1 cellular context compared by ENCODE assay signal in genomic region chr5:68953885-68954617, GRCh38.
TF ChIP-seq lines count a peak whose summit lies in the region.

No MANE protein-coding gene starts in this region.

TF ChIP-seq in WTC11, 78 proteins besides CTCF, POLR2A, EP300 and RAD21 (continued from another document):
- TF ChIP-seq, protein P1, sequence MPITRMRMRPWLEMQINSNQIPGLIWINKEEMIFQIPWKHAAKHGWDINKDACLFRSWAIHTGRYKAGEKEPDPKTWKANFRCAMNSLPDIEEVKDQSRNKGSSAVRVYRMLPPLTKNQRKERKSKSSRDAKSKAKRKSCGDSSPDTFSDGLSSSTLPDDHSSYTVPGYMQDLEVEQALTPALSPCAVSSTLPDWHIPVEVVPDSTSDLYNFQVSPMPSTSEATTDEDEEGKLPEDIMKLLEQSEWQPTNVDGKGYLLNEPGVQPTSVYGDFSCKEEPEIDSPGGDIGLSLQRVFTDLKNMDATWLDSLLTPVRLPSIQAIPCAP (CRISPR knock-in tag; IDR thresholded peaks at IDR 0.05), result no peak
TF ChIP-seq in WTC11: peak in this region for 0.
